Comparison of ENCODE assay signal across 1 cellular context in the genomic region with DNA sequence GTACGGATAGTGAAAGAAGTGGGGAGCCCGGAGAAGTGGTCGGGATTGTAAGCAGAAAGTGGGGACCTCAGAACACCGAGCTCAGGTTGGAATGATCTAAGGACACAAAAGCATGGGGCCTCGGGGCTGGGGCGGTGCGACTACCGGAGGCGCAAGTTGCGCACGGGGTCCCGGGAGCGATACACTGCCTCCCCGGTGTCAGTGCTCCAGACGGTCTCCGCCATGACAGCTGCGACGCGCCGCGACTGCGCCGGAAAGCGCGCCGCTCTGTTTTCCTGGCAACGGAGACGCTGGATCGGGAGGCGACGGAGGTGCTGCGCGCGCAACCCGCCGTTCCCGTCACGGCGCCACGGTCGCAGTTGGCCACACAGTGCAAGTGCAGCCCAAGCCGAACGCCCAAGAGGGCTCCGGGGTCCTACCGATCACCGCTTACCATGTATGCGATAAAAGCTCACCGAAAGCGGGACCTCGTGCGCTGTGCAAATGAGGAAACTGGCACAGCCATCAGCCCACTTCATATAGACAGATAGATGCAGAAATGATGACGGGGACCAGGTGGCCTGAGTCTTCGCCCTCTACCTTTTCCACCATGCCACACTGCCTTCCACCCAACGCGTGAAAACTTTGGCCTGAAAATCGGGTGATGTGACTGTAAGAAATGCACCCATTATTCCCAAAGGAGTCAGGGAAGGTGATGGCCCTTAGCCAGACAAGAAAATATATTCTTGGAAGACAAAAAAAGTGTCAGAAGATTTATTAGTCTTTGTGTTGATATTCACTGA.
TF ChIP-seq lines count a peak whose summit lies in the region.

MKS1 (minus strand) TSS at position 249 of the 782 bp plus-strand sequence; CDS start at position 224, 25 bp downstream.

TF ChIP-seq in HepG2, 621 proteins besides CTCF, POLR2A, EP300 and RAD21 (continued from another document and continues in another):
- TF ChIP-seq ZNF781 (CRISPR knock-in tag; IDR thresholded peaks at IDR 0.05; ENCODE audit: borderline replicate concordance, not compliant biosample characterization) (no peak), ZNF143 (CRISPR knock-in tag; IDR thresholded peaks at IDR 0.05) (peak; percentile 54; the same call in 1 of the 2 replicates), PAF1 (CRISPR knock-in tag; IDR thresholded peaks at IDR 0.05) (no peak), MIXL1 (CRISPR knock-in tag; IDR thresholded peaks at IDR 0.05) (no peak), HNF1A (IDR thresholded peaks at IDR 0.05; ENCODE audit: low read depth) (no peak), HNF1A (CRISPR knock-in tag; IDR thresholded peaks at IDR 0.05; ENCODE audit: borderline replicate concordance) (peak; percentile 58), PTBP1 (IDR thresholded peaks at IDR 0.05; ENCODE audit: low read depth, low read length, poor library complexity, severe bottlenecking) (no peak), WIZ (CRISPR knock-in tag; IDR thresholded peaks at IDR 0.05) (peak; percentile 87; the same call in 1 of the 2 replicates), RARG (CRISPR knock-in tag; IDR thresholded peaks at IDR 0.05; ENCODE audit: low read depth) (no peak), HDAC1 (CRISPR knock-in tag; IDR thresholded peaks at IDR 0.05) (peak; percentile 95), ZFY (CRISPR knock-in tag; IDR thresholded peaks at IDR 0.05) (peak; percentile 78), ELF4 (CRISPR knock-in tag; IDR thresholded peaks at IDR 0.05; ENCODE audit: borderline replicate concordance) (no peak), MTERF4 (CRISPR knock-in tag; IDR thresholded peaks at IDR 0.05) (peak; percentile 88; the same call in 1 of the 2 replicates), CBX1 (IDR thresholded peaks at IDR 0.05; ENCODE audit: low read depth) (peak; percentile 92), HOXA9 (CRISPR knock-in tag; IDR thresholded peaks at IDR 0.05; ENCODE audit: borderline replicate concordance) (no peak), ZFP41 (CRISPR knock-in tag; IDR thresholded peaks at IDR 0.05; ENCODE audit: borderline replicate concordance) (0 out of 2 replicates have a peak, but pooled peaks have one; percentile 19), REPIN1 (CRISPR knock-in tag; IDR thresholded peaks at IDR 0.05; ENCODE audit: borderline replicate concordance, low read depth) (peak; percentile 57; the same call in 1 of the 2 replicates), HOXA7 (CRISPR knock-in tag; IDR thresholded peaks at IDR 0.05) (no peak), ZNF564 (CRISPR knock-in tag; IDR thresholded peaks at IDR 0.05) (no peak), SRSF4 (IDR thresholded peaks at IDR 0.05; ENCODE audit: low read depth, low read length, poor library complexity, severe bottlenecking) (no peak), E2F1 (CRISPR knock-in tag; IDR thresholded peaks at IDR 0.05) (peak; percentile 70; the same call in 1 of the 2 replicates), CC2D1A (CRISPR knock-in tag; IDR thresholded peaks at IDR 0.05) (no peak; the same call in 1 of the 2 replicates), PHB2 (IDR thresholded peaks at IDR 0.05; ENCODE audit: partially characterized antibody) (no peak), ZKSCAN8 (CRISPR knock-in tag; IDR thresholded peaks at IDR 0.05; ENCODE audit: borderline replicate concordance) (peak; percentile 77; the same call in 1 of the 2 replicates), ARID4A (CRISPR knock-in tag; IDR thresholded peaks at IDR 0.05; ENCODE audit: borderline replicate concordance) (peak; percentile 99), MZF1 (CRISPR knock-in tag; IDR thresholded peaks at IDR 0.05; ENCODE audit: borderline replicate concordance) (no peak), RXRB (CRISPR knock-in tag; IDR thresholded peaks at IDR 0.05; ENCODE audit: borderline replicate concordance) (no peak; the same call in 1 of the 2 replicates), HOXD1 (CRISPR knock-in tag; IDR thresholded peaks at IDR 0.05) (peak; percentile 63; the same call in 1 of the 2 replicates), HIVEP1 (CRISPR knock-in tag; IDR thresholded peaks at IDR 0.05) (peak; percentile 78; the same call in 1 of the 2 replicates), CAMTA2 (CRISPR knock-in tag; IDR thresholded peaks at IDR 0.05; ENCODE audit: borderline replicate concordance) (peak; percentile 90; the same call in 1 of the 2 replicates), ZSCAN30 (CRISPR knock-in tag; IDR thresholded peaks at IDR 0.05) (no peak), TBX2 (CRISPR knock-in tag; IDR thresholded peaks at IDR 0.05; ENCODE audit: borderline replicate concordance) (peak; percentile 89), ZNF567 (CRISPR knock-in tag; IDR thresholded peaks at IDR 0.05; ENCODE audit: borderline replicate concordance) (no peak; the same call in 1 of the 2 replicates), NR2F2 (IDR thresholded peaks at IDR 0.05; ENCODE audit: borderline replicate concordance, low read depth) (no peak), ZNF776 (CRISPR knock-in tag; IDR thresholded peaks at IDR 0.05) (no peak; the same call in none of the 2 replicates), HMG20A (CRISPR knock-in tag; IDR thresholded peaks at IDR 0.05; ENCODE audit: borderline replicate concordance) (no peak), HOXA3 (CRISPR knock-in tag; IDR thresholded peaks at IDR 0.05) (peak; percentile 97), IRF2 (CRISPR knock-in tag; IDR thresholded peaks at IDR 0.05) (peak; percentile 94), ZNF180 (CRISPR knock-in tag; IDR thresholded peaks at IDR 0.05; ENCODE audit: borderline replicate concordance, low read depth) (no peak), CEBPZ (IDR thresholded peaks at IDR 0.05; ENCODE audit: low read length) (no peak), AGO2 (optimal IDR thresholded peaks at IDR 0.05; ENCODE audit: low read depth, low read length) (peak; percentile 56), NFKB2 (CRISPR knock-in tag; IDR thresholded peaks at IDR 0.05; ENCODE audit: borderline replicate concordance) (peak; percentile 97)
- TF ChIP-seq, protein P1, sequence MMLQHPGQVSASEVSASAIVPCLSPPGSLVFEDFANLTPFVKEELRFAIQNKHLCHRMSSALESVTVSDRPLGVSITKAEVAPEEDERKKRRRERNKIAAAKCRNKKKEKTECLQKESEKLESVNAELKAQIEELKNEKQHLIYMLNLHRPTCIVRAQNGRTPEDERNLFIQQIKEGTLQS (CRISPR knock-in tag; IDR thresholded peaks at IDR 0.05) = no peak; the same call in none of the 2 replicates
- TF ChIP-seq, protein P2, sequence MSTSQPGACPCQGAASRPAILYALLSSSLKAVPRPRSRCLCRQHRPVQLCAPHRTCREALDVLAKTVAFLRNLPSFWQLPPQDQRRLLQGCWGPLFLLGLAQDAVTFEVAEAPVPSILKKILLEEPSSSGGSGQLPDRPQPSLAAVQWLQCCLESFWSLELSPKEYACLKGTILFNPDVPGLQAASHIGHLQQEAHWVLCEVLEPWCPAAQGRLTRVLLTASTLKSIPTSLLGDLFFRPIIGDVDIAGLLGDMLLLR (CRISPR knock-in tag; IDR thresholded peaks at IDR 0.05) = peak; percentile 82
- TF ChIP-seq, protein P3, sequence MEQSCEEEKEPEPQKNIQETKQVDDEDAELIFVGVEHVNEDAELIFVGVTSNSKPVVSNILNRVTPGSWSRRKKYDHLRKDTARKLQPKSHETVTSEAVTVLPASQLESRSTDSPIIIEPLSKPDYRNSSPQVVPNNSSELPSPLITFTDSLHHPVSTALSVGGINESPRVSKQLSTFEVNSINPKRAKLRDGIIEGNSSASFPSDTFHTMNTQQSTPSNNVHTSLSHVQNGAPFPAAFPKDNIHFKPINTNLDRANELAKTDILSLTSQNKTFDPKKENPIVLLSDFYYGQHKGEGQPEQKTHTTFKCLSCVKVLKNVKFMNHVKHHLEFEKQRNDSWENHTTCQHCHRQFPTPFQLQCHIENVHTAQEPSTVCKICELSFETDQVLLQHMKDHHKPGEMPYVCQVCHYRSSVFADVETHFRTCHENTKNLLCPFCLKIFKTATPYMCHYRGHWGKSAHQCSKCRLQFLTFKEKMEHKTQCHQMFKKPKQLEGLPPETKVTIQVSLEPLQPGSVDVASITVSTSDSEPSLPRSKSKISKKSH (CRISPR knock-in tag; IDR thresholded peaks at IDR 0.05; ENCODE audit: borderline replicate concordance) = peak; percentile 70; the same call in 1 of the 2 replicates
